8 cellular contexts compared by ENCODE assay signal in genomic region chr9:78369644-78370219, GRCh38.
DNase-seq lines count a peak whose midpoint lies in the region; ATAC-seq and TF ChIP-seq lines count a peak whose summit lies in the region.

No MANE protein-coding gene starts in this region.

- DNase-seq in activated gamma-delta T cell treated with Interleukin-2 at 50 U/mL for 16 hours (peak; percentile 31), activated gamma-delta T cell (lab: John Stamatoyannopoulos, UW) (no peak), NCI-H774 (lab: John Stamatoyannopoulos, UW) (peak; percentile 37), erythroblast (lab: John Stamatoyannopoulos, UW) (peak; percentile 59 to 77), myocyte (ENCODE audit: low read depth) (peak; percentile 80)
- peak; percentile 59 for DNase-seq in activated CD8-positive, alpha-beta memory T cell treated with anti-CD3 and anti-CD28 coated beads, Interleukin-2, amount 50 U/mL, for 4 hours
- DNase-seq in stimulated activated naive CD4-positive, alpha-beta T cell treated with Interleukin-2 at 50 U/mL for 16 hours (lab: John Stamatoyannopoulos, UW) = peak; percentile 17

- ATAC-seq in HG03196 (IDR thresholded peaks at IDR 0.05; ENCODE audit: unreplicated experiment) = peak; percentile 55

- TF ChIP-seq POLR2A in erythroblast (IDR thresholded peaks at IDR 0.05; ENCODE audit: low read length) = no peak
